ENCODE assay signal across 1 cellular context in genomic region chr17:229130-229944, GRCh38.
TF ChIP-seq lines count a peak whose summit lies in the region.

No MANE protein-coding gene starts in this region.

TF ChIP-seq in WTC11, 78 proteins besides CTCF, POLR2A, EP300 and RAD21 (continued from another document):
- TF ChIP-seq SP1 (CRISPR knock-in tag; conservative IDR thresholded peaks at IDR 0.05) = no peak
- no peak for TF ChIP-seq TP53 (CRISPR knock-in tag; IDR thresholded peaks at IDR 0.05)
- TF ChIP-seq MAX (CRISPR knock-in tag; IDR thresholded peaks at IDR 0.05) = no peak
- TF ChIP-seq NR3C1 (CRISPR knock-in tag; conservative IDR thresholded peaks at IDR 0.05; ENCODE audit: low read depth) = no peak
- TF ChIP-seq AFF4 (CRISPR knock-in tag; IDR thresholded peaks at IDR 0.05; ENCODE audit: borderline replicate concordance) = no peak
